ENCODE assay signal across 2 cellular contexts in genomic region chr7:145102199-145102598, GRCh38.
DNase-seq lines count a peak whose midpoint lies in the region; TF ChIP-seq lines count a peak whose summit lies in the region.
"Not testable (repeated sequence)": the region's sequence is repeated elsewhere in the genome, so short reads cannot be mapped to it uniquely, and the experiment has no call there.

No MANE protein-coding gene starts in this region.

- H2AK5ac ChIP-seq in neuronal stem cell (ENCODE audit: low read depth, low read length), result not testable (repeated sequence)

- peak overlapping the region; percentile 99 for H4K8ac ChIP-seq in neuronal stem cell (ENCODE audit: low read depth, low read length)

- H3K36me3 ChIP-seq in neuronal stem cell (replicated peaks in 1 of 2; ENCODE audit: control insufficient read depth in 2 of 2, insufficient read depth in 2 of 2, low read length in 2 of 2), result not testable (repeated sequence)

- H3K14ac ChIP-seq in neuronal stem cell (ENCODE audit: low read length), result not testable (repeated sequence)

- not testable (repeated sequence) for H2BK120ac ChIP-seq in neuronal stem cell (ENCODE audit: low read depth, low read length)

- not testable (repeated sequence) for H4K91ac ChIP-seq in neuronal stem cell (ENCODE audit: low read depth, low read length, poor library complexity)

- H2AFZ ChIP-seq in neuronal stem cell (ENCODE audit: low read length), result not testable (repeated sequence)

- H3K4me1 ChIP-seq in neuronal stem cell (ENCODE audit: control insufficient read depth in 2 of 2, insufficient read depth in 1 of 2, low read depth in 1 of 2, low read length in 2 of 2), result not testable (repeated sequence)

- not testable (repeated sequence) for H3K4me2 ChIP-seq in neuronal stem cell (ENCODE audit: insufficient read depth, low read length, poor library complexity, severe bottlenecking)

- not testable (repeated sequence) for H3K9me3 ChIP-seq in neuronal stem cell (replicated peaks in 1 of 2; ENCODE audit: control insufficient read depth in 2 of 2, insufficient read depth in 1 of 2, low read depth in 1 of 2, low read length in 2 of 2)

- WGBS in neuronal stem cell (ENCODE audit: extremely low coverage in 2 of 2, insufficient read length in 2 of 2, insufficient replicate concordance in 1 of 2), 2 donors, result no CpG with 5 or more reads among the region's 10 CpGs

- H3K27ac ChIP-seq in neuronal stem cell (replicated peaks; ENCODE audit: low read length), result not testable (repeated sequence)

- not testable (repeated sequence) for H3K4ac ChIP-seq in neuronal stem cell (ENCODE audit: low read length)

- H2BK5ac ChIP-seq in neuronal stem cell (ENCODE audit: low read length), result not testable (repeated sequence)

- H3K4me3 Mint-ChIP-seq in chondrocyte (ENCODE audit: unreplicated experiment), result not testable (repeated sequence)

- not testable (repeated sequence) for H3K23ac ChIP-seq in neuronal stem cell (ENCODE audit: low read depth, low read length, poor library complexity)

- peak; percentile 24 for DNase-seq in chondrocyte (ENCODE audit: low spot score)
- DNase-seq in neuronal stem cell (ENCODE audit: low spot score), result not testable (repeated sequence)

- H3K18ac ChIP-seq in neuronal stem cell (ENCODE audit: low read length), result not testable (repeated sequence)

- H3K9ac ChIP-seq in neuronal stem cell (ENCODE audit: low read depth, low read length, poor library complexity), result not testable (repeated sequence)

- H3K27me3 Mint-ChIP-seq in chondrocyte (ENCODE audit: low read depth), result not testable (repeated sequence)

- H3K27me3 ChIP-seq in neuronal stem cell (ENCODE audit: control insufficient read depth in 3 of 3, insufficient read depth in 3 of 3, low read depth in 1 of 3, low read length in 3 of 3), result not testable (repeated sequence)

- peaks cover 10% of the 10 kb centered on the region for H3K4me1 Mint-ChIP-seq in chondrocyte (ENCODE audit: low read depth)

- not testable (repeated sequence) for H3K9me3 Mint-ChIP-seq in chondrocyte (ENCODE audit: low read depth)

- H3K4me3 ChIP-seq in neuronal stem cell (ENCODE audit: low read length in 2 of 2), result not testable (repeated sequence)

- not testable (repeated sequence) for H3K36me3 Mint-ChIP-seq in chondrocyte (ENCODE audit: low read depth)

- not testable (repeated sequence) for H3K27ac Mint-ChIP-seq in chondrocyte (ENCODE audit: unreplicated experiment)

- H2BK12ac ChIP-seq in neuronal stem cell (ENCODE audit: low read length), result not testable (repeated sequence)

- not testable (repeated sequence) for H3K79me1 ChIP-seq in neuronal stem cell (ENCODE audit: low read depth, low read length)

- H2BK15ac ChIP-seq in neuronal stem cell (ENCODE audit: low read length), result not testable (repeated sequence)

- TF ChIP-seq CTCF in chondrocyte (IDR thresholded peaks at IDR 0.05), result not testable (repeated sequence)
